7 cellular contexts compared by ENCODE assay signal in genomic region chr9:107637421-107638420, GRCh38.
DNase-seq lines count a peak whose midpoint lies in the region; ATAC-seq, FAIRE-seq and TF ChIP-seq lines count a peak whose summit lies in the region.

No MANE protein-coding gene starts in this region.

- intact Hi-C loops in posterior vena cava (cut with DNase I), result loop anchor here in 1 of 2 donors (2.0 to 5.0 kb wide), 2 partner anchors 95 to 149 kb away; partner anchors contain the start of gene KLF4

- TF ChIP-seq POLR2A in GM12892 (IDR thresholded peaks at IDR 0.05; ENCODE audit: low read depth, low read length), result no peak

- peak; percentile 33 for DNase-seq in GM12892 (ENCODE audit: insufficient read length)
- peak; percentile 68 for DNase-seq in NCI-H1436 (lab: John Stamatoyannopoulos, UW)
- DNase-seq in brain pericyte (ENCODE audit: low read depth, low spot score), result peak; percentile 92
- peak; percentile 40 for DNase-seq in iPS DF 19.7 (ENCODE audit: low read depth, low spot score)
- DNase-seq in posterior vena cava (ENCODE audit: low spot score), result peak; percentile 96

- FAIRE-seq in GM12892 (lab: Jason Lieb, UNC), result no peak

- ATAC-seq in GM18861 (IDR thresholded peaks at IDR 0.05; ENCODE audit: unreplicated experiment) (no peak), HG03280 (IDR thresholded peaks at IDR 0.05; ENCODE audit: unreplicated experiment) (no peak)

Comparison
In these comparisons a context has a peak if more than half of its experiments do, and no peak if none do; other contexts are left out.
1. DNase-seq: peak in every context shown above with its lines; median percentile 96 in posterior vena cava; 92 in brain pericyte; 68 in NCI-H1436; 40 in iPS DF 19.7; 33 in GM12892.